In genomic region chr2:105795575-105795934, GRCh38 we compare ENCODE assay signal across 10 cellular contexts. TPM values are rescaled to one million over a fixed set of nuclear protein-coding genes. Genes with fewer than 3 reads are reported as not detected.
DNase-seq lines count a peak whose midpoint lies in the region; ATAC-seq and TF ChIP-seq lines count a peak whose summit lies in the region.
"Had no signal": no experiment of that assay in that cellular context is flagged by ENCODE, and none has a peak within 500 bp of the region (broad histone marks: within the 10 kb centered on the region; RNA-seq: fewer than 3 reads in every experiment).

No MANE protein-coding gene starts in this region.

- no peaks in the 10 kb centered on the region for H3K9me3 Mint-ChIP-seq in activated naive CD8-positive, alpha-beta T cell (ENCODE audit: low read depth)
- H3K9me3 Mint-ChIP-seq in osteocyte (ENCODE audit: unreplicated experiment): no peaks in the 10 kb centered on the region

- H3K36me3 ChIP-seq in tibial nerve: no peaks in the 10 kb centered on the region
- H3K36me3 ChIP-seq: prostate gland had no signal

- DNase-seq in NCI-H1417 (lab: John Stamatoyannopoulos, UW) (peak in 2 of 3 experiments; percentile 7 to 78), NCI-H1417 treated with DMSO at 0.1 percent for 48 hours (lab: John Stamatoyannopoulos, UW) (no peak), NCI-H1436 (lab: John Stamatoyannopoulos, UW) (peak; percentile 28), osteocyte (ENCODE audit: extremely low spot score, unreplicated experiment) (no peak), tibial nerve (ENCODE audit: low spot score in 2 of 2) (no peak), ecto neural progenitor cell (ENCODE audit: low spot score) (no peak)

- peaks cover 0 to 77% (median 42%) of the 10 kb centered on the region in 4 donors for H3K4me1 ChIP-seq in tibial nerve
- H3K4me1 ChIP-seq: prostate gland had no signal

- WGBS in tibial nerve, 2 donors: 40 to 47% methylated on average over 9 of the region's 9 CpGs

- no peaks in the 10 kb centered on the region for H3K27me3 ChIP-seq in tibial nerve

- H3K9me3 ChIP-seq in tibial nerve: no peaks in the 10 kb centered on the region
- H3K9me3 ChIP-seq: prostate gland had no signal

- peak overlapping the region in 1 of 4 donors; percentile 2 for H3K27ac ChIP-seq in tibial nerve
- H3K27ac ChIP-seq: 22Rv1, prostate gland had no signal

- no peaks in the 10 kb centered on the region for H3K27me3 Mint-ChIP-seq in activated naive CD8-positive, alpha-beta T cell
- no peaks in the 10 kb centered on the region for H3K27me3 Mint-ChIP-seq in osteocyte (ENCODE audit: unreplicated experiment)

- TF ChIP-seq CTCF in osteocyte (IDR thresholded peaks at IDR 0.05): no peak
- no peak for TF ChIP-seq CTCF in tibial nerve (IDR thresholded peaks at IDR 0.05)

- ATAC-seq in GM21786 (IDR thresholded peaks at IDR 0.05; ENCODE audit: unreplicated experiment): no peak

- peak overlapping the region; percentile 98 for H3K27ac Mint-ChIP-seq in activated naive CD8-positive, alpha-beta T cell
- H3K27ac Mint-ChIP-seq in osteocyte (ENCODE audit: unreplicated experiment): no peak overlapping the region

- H3K4me3 Mint-ChIP-seq in activated naive CD8-positive, alpha-beta T cell: peak overlapping the region; percentile 88
- peak overlapping the region; percentile 30 for H3K4me3 Mint-ChIP-seq in osteocyte (ENCODE audit: unreplicated experiment)

- no peak overlapping the region for H3K4me3 ChIP-seq in tibial nerve
- H3K4me3 ChIP-seq: prostate gland had no signal

- TF ChIP-seq EP300 in tibial nerve (IDR thresholded peaks at IDR 0.05): no peak

- TF ChIP-seq POLR2A in tibial nerve (IDR thresholded peaks at IDR 0.05): no peak

- H3K36me3 Mint-ChIP-seq in activated naive CD8-positive, alpha-beta T cell: peaks cover 11% of the 10 kb centered on the region
- H3K36me3 Mint-ChIP-seq in osteocyte (ENCODE audit: unreplicated experiment): peaks cover 2% of the 10 kb centered on the region

- peaks cover 94% of the 10 kb centered on the region for H3K4me1 Mint-ChIP-seq in activated naive CD8-positive, alpha-beta T cell (ENCODE audit: low read depth)
- H3K4me1 Mint-ChIP-seq in osteocyte (ENCODE audit: unreplicated experiment): peaks cover 59% of the 10 kb centered on the region

RNA-seq across cellular contexts. Expression of gene NCK2, which starts 50.8 kb away (rescaled TPM):
- 39.5 and 45.4 TPM in 2 replicates for total RNA-seq in osteocyte
- 10 to 100 TPM; 22.6 to 35.9 (median 28.1) TPM for total RNA-seq in tibial nerve

Comparison
In these comparisons a context has a peak if more than half of its experiments do, and no peak if none do; other contexts are left out.
1. DNase-seq: peak in NCI-H1417 (2 of 3) and NCI-H1436 (single experiment); none in NCI-H1417 treated with DMSO at 0.1 percent for 48 hours (single experiment), osteocyte (single experiment), tibial nerve (0 of 2) and ecto neural progenitor cell (single experiment).